In the genomic region with DNA sequence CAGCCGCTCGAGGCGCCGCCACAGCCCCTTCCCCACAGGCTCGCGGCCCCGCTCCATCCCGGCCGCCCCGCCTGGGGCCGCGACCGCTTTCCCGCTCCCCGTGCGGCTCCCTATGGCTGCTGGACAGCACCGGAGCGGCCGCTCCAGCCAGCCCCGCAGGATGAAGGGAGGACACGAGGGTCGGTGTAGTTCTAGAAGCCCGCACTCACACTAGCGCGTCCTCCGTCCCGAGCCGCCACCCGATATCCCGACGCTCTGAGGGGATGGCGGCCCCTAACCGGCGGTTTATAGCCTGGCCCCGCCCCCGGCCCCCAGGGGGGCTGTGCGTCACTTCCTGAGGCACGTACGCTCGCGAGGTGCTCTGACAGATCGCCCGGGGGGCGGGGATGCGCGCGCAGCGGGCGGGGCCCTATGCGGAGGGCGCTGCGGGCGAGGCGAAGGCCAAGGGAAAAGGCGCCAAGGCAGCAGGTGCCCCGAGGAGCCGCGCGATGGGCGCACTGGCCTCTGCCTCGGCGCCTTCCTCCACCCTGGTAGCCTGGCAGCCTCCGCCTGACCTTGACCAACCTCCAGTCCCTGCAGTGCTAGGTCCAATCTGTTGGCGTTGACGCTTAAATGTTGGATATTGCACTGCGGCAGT, we compare ENCODE assay signal across 1 cellular context.
TF ChIP-seq lines count a peak whose summit lies in the region.

TSS of gene TFRC (minus strand) at position 257 of the 637 bp plus-strand sequence. CDS start 4,991 bp downstream, outside the sequence.

TF ChIP-seq in K562, 482 proteins besides CTCF, POLR2A, EP300 and RAD21 (continued from another document and continues in another):
- TF ChIP-seq, protein P1, sequence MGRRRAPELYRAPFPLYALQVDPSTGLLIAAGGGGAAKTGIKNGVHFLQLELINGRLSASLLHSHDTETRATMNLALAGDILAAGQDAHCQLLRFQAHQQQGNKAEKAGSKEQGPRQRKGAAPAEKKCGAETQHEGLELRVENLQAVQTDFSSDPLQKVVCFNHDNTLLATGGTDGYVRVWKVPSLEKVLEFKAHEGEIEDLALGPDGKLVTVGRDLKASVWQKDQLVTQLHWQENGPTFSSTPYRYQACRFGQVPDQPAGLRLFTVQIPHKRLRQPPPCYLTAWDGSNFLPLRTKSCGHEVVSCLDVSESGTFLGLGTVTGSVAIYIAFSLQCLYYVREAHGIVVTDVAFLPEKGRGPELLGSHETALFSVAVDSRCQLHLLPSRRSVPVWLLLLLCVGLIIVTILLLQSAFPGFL (CRISPR knock-in tag; IDR thresholded peaks at IDR 0.05) = 0 out of 2 replicates have a peak, but pooled peaks have one; percentile 22
- no peak for TF ChIP-seq ZNF785 (CRISPR knock-in tag; IDR thresholded peaks at IDR 0.05)
- no peak for TF ChIP-seq MYBL2 (IDR thresholded peaks at IDR 0.05; ENCODE audit: low read depth)
- TF ChIP-seq MYBL2 (CRISPR knock-in tag; IDR thresholded peaks at IDR 0.05; ENCODE audit: borderline replicate concordance) = no peak
- peak; percentile 96 for TF ChIP-seq GABPB1 (CRISPR knock-in tag; IDR thresholded peaks at IDR 0.05)
- no peak for TF ChIP-seq RHOXF2B (CRISPR knock-in tag; conservative IDR thresholded peaks at IDR 0.05)
- TF ChIP-seq, protein P2, sequence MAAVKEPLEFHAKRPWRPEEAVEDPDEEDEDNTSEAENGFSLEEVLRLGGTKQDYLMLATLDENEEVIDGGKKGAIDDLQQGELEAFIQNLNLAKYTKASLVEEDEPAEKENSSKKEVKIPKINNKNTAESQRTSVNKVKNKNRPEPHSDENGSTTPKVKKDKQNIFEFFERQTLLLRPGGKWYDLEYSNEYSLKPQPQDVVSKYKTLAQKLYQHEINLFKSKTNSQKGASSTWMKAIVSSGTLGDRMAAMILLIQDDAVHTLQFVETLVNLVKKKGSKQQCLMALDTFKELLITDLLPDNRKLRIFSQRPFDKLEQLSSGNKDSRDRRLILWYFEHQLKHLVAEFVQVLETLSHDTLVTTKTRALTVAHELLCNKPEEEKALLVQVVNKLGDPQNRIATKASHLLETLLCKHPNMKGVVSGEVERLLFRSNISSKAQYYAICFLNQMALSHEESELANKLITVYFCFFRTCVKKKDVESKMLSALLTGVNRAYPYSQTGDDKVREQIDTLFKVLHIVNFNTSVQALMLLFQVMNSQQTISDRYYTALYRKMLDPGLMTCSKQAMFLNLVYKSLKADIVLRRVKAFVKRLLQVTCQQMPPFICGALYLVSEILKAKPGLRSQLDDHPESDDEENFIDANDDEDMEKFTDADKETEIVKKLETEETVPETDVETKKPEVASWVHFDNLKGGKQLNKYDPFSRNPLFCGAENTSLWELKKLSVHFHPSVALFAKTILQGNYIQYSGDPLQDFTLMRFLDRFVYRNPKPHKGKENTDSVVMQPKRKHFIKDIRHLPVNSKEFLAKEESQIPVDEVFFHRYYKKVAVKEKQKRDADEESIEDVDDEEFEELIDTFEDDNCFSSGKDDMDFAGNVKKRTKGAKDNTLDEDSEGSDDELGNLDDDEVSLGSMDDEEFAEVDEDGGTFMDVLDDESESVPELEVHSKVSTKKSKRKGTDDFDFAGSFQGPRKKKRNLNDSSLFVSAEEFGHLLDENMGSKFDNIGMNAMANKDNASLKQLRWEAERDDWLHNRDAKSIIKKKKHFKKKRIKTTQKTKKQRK (IDR thresholded peaks at IDR 0.05; ENCODE audit: borderline replicate concordance, low read depth, low read length) = no peak
- TF ChIP-seq ZSCAN29 (IDR thresholded peaks at IDR 0.05) = no peak
- 0 out of 2 replicates have a peak, but pooled peaks have one; percentile 59 for TF ChIP-seq KAT7 (CRISPR knock-in tag; IDR thresholded peaks at IDR 0.05; ENCODE audit: borderline replicate concordance)
- no peak for TF ChIP-seq SP2 (IDR thresholded peaks at IDR 0.05; ENCODE audit: extremely low read depth, low read depth, low read length, poor library complexity, severe bottlenecking)
- no peak for TF ChIP-seq ZC3H8 (IDR thresholded peaks at IDR 0.05)
- no peak for TF ChIP-seq USF1 (CRISPR knock-in tag; IDR thresholded peaks at IDR 0.05)
- TF ChIP-seq MYC (IDR thresholded peaks at IDR 0.05; ENCODE audit: low read depth, low read length) = peak; percentile 45; the same call in 1 of the 2 replicates
- TF ChIP-seq MYC (CRISPR knock-in tag; IDR thresholded peaks at IDR 0.05; ENCODE audit: borderline replicate concordance, low read depth) = no peak
- TF ChIP-seq, protein P3, sequence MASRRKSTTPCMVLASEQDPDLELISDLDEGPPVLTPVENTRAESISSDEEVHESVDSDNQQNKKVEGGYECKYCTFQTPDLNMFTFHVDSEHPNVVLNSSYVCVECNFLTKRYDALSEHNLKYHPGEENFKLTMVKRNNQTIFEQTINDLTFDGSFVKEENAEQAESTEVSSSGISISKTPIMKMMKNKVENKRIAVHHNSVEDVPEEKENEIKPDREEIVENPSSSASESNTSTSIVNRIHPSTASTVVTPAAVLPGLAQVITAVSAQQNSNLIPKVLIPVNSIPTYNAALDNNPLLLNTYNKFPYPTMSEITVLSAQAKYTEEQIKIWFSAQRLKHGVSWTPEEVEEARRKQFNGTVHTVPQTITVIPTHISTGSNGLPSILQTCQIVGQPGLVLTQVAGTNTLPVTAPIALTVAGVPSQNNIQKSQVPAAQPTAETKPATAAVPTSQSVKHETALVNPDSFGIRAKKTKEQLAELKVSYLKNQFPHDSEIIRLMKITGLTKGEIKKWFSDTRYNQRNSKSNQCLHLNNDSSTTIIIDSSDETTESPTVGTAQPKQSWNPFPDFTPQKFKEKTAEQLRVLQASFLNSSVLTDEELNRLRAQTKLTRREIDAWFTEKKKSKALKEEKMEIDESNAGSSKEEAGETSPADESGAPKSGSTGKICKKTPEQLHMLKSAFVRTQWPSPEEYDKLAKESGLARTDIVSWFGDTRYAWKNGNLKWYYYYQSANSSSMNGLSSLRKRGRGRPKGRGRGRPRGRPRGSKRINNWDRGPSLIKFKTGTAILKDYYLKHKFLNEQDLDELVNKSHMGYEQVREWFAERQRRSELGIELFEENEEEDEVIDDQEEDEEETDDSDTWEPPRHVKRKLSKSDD (conservative IDR thresholded peaks at IDR 0.05; ENCODE audit: low read length) = no peak
- TF ChIP-seq POLR2B (IDR thresholded peaks at IDR 0.05; ENCODE audit: low read depth, partially characterized antibody) = peak; percentile 99
- no peak for TF ChIP-seq CREBBP (IDR thresholded peaks at IDR 0.05; ENCODE audit: low read depth, low read length)
- TF ChIP-seq SRSF3 (IDR thresholded peaks at IDR 0.05; ENCODE audit: insufficient read depth, low read length) = no peak
- peak; percentile 84 for TF ChIP-seq ESRRA (IDR thresholded peaks at IDR 0.05; ENCODE audit: borderline replicate concordance, low read depth)
- no peak for TF ChIP-seq ELF2 (CRISPR knock-in tag; IDR thresholded peaks at IDR 0.05)
- peak; percentile 96 for TF ChIP-seq SMAD1 (IDR thresholded peaks at IDR 0.05; ENCODE audit: low read depth, low read length, partially characterized antibody)
- no peak; the same call in 1 of the 2 replicates for TF ChIP-seq STAT6 (CRISPR knock-in tag; IDR thresholded peaks at IDR 0.05)
- TF ChIP-seq GABPA (tag; conservative IDR thresholded peaks at IDR 0.05; ENCODE audit: low read depth) = peak; percentile 95
- TF ChIP-seq CREM (IDR thresholded peaks at IDR 0.05; ENCODE audit: low read depth) = peak; percentile 96
- no peak for TF ChIP-seq ZNF512 (tag; IDR thresholded peaks at IDR 0.05)
- no peak for TF ChIP-seq SAP30 (IDR thresholded peaks at IDR 0.05; ENCODE audit: borderline replicate concordance, insufficient read depth, low read depth, low read length, poor library complexity, severe bottlenecking)
- no peak for TF ChIP-seq SIRT6 (IDR thresholded peaks at IDR 0.05; ENCODE audit: low read depth, low read length)
- 0 out of 2 replicates have a peak, but pooled peaks have one; percentile 5 for TF ChIP-seq ELF1 (tag; IDR thresholded peaks at IDR 0.05)
- peak; percentile 84; the same call in 1 of the 2 replicates for TF ChIP-seq RREB1 (CRISPR knock-in tag; IDR thresholded peaks at IDR 0.05)
- no peak for TF ChIP-seq ZNF561 (CRISPR knock-in tag; conservative IDR thresholded peaks at IDR 0.05)
- TF ChIP-seq E2F6 (IDR thresholded peaks at IDR 0.05; ENCODE audit: borderline replicate concordance in 1 of 2, extremely low read depth in 1 of 2, insufficient read depth in 1 of 2, insufficient read length in 1 of 2, low read depth in 1 of 2, low read length in 1 of 2, poor library complexity in 1 of 2, severe bottlenecking in 1 of 2) = peak; percentile 92 to 94
- no peak for TF ChIP-seq LEF1 (IDR thresholded peaks at IDR 0.05)
- TF ChIP-seq ILK (tag; IDR thresholded peaks at IDR 0.05; ENCODE audit: borderline replicate concordance, low read depth) = no peak
- TF ChIP-seq ZFP30 (CRISPR knock-in tag; IDR thresholded peaks at IDR 0.05; ENCODE audit: borderline replicate concordance) = no peak
- TF ChIP-seq ZNF408 (CRISPR knock-in tag; IDR thresholded peaks at IDR 0.05; ENCODE audit: low read depth) = no peak
